In the genomic region with DNA sequence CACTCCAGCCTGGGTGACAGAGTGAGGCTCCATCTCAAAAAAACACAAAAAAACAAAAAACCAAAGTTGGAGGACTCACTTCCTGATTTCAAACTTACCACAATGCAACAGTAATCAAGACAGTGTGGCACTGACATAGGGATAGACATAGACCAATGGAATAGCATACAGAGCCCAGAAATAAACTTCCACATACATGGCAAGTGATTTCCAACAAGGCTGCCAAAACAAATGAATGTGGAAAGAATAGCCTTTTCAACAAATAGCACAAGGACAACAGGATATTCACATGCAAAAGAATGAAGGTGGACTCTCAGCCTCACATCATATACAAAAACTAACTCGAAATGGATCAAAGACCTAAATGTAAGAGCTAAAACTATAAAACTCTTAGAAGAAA, we compare ENCODE assay signal across 19 cellular contexts.
"Had no signal": no experiment of that assay in that cellular context is flagged by ENCODE, and none has a peak within 500 bp of the region (broad histone marks: within the 10 kb centered on the region; RNA-seq: fewer than 3 reads in every experiment).

No MANE protein-coding gene starts in this region.

- H3K27me3 Mint-ChIP-seq: dendritic cell treated with granulocyte-macrophage colony-stimulating factor and Interleukin-4, amounts not matched to agents 40 ng/mL and 50 ng/mL, for 4 days; natural killer cell treated with Interleukin-12 subunit alpha and Interleukin-12 subunit beta and Interleukin-15 and Interleukin-18, amount 100 ng/mL, for 72 hours; progenitor cell of endocrine pancreas; type B pancreatic cell had no signal

- H3K4me1 ChIP-seq: neural progenitor cell, suprapubic skin had no signal

- ATAC-seq: natural killer cell treated with Interleukin-12 subunit alpha and Interleukin-12 subunit beta and Interleukin-15 and Interleukin-18, amount 100 ng/mL, for 72 hours; pancreas; right cardiac atrium had no signal

- H3K4me3 Mint-ChIP-seq: dendritic cell treated with granulocyte-macrophage colony-stimulating factor and Interleukin-4, amounts not matched to agents 40 ng/mL and 50 ng/mL, for 4 days; natural killer cell treated with Interleukin-12 subunit alpha and Interleukin-12 subunit beta and Interleukin-15 and Interleukin-18, amount 100 ng/mL, for 72 hours; neural progenitor cell; type B pancreatic cell had no signal

- H3K9me3 ChIP-seq: pancreas, suprapubic skin, thyroid gland had no signal

- H3K36me3 ChIP-seq: left ventricle myocardium inferior, neural progenitor cell, pancreas, suprapubic skin, thyroid gland had no signal

- DNase-seq: foreskin melanocyte; islet precursor cell; left ventricle myocardium inferior; mesenchymal stem cell; midbrain; nucleus accumbens; pancreas; stimulated activated CD4-positive, alpha-beta T cell treated with anti-CD3 and anti-CD28 coated beads, Interleukin-2, amount 100 ng/mL, for 48 hours; stimulated activated naive CD4-positive, alpha-beta T cell treated with Interleukin-2 at 50 U/mL for 16 hours; thyroid gland had no signal

- H3K27me3 ChIP-seq: neural progenitor cell, pancreas, suprapubic skin, thyroid gland had no signal

- H3K9me3 Mint-ChIP-seq: dendritic cell treated with granulocyte-macrophage colony-stimulating factor and Interleukin-4, amounts not matched to agents 40 ng/mL and 50 ng/mL, for 4 days; natural killer cell treated with Interleukin-12 subunit alpha and Interleukin-12 subunit beta and Interleukin-15 and Interleukin-18, amount 100 ng/mL, for 72 hours; neural progenitor cell; type B pancreatic cell had no signal

- H3K27ac Mint-ChIP-seq: dendritic cell treated with granulocyte-macrophage colony-stimulating factor and Interleukin-4, amounts not matched to agents 40 ng/mL and 50 ng/mL, for 4 days; natural killer cell treated with Interleukin-12 subunit alpha and Interleukin-12 subunit beta and Interleukin-15 and Interleukin-18, amount 100 ng/mL, for 72 hours; neural progenitor cell; progenitor cell of endocrine pancreas; type B pancreatic cell had no signal

- H3K4me3 ChIP-seq: left ventricle myocardium inferior, lung, neural progenitor cell, pancreas, smooth muscle cell, suprapubic skin, thyroid gland had no signal

- H3K36me3 Mint-ChIP-seq: natural killer cell treated with Interleukin-12 subunit alpha and Interleukin-12 subunit beta and Interleukin-15 and Interleukin-18, amount 100 ng/mL, for 72 hours; neural progenitor cell; type B pancreatic cell had no signal
